ENCODE assay signal across 8 cellular contexts in the genomic region with DNA sequence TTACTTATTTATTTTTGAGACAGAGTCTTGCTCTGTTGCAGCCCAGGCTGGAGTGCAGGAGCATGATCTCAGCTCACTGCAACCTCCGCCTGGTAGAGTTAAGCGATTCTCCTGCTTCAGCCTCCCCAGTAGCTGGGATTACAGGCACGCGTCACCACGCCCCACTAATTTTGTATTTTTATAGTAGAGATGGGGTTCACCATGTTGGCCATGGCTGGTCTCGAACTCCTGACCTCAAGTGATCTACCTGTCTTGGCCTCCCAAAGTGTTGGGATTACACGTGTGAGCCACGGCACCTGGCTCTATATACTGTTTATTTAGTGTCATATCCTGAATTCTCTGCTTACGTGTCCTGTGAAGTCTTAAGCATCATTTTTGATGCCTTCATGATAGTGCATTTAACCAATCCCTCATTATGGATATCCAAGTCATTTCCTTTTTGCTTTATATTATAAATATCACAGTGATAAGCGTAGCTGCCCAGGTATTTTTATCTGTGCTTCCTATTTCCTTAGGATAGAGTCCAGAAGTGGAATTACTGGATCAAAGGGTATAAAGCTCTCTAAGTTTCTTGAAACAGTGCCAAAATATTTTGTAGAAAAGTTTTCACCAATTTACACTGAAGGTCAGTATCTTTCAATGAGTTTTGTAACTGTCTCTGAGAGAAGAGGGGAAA. TPM values are rescaled to one million over a fixed set of nuclear protein-coding genes. Genes with fewer than 3 reads are reported as not detected.
DNase-seq lines count a peak whose midpoint lies in the region; ATAC-seq and TF ChIP-seq lines count a peak whose summit lies in the region.

No MANE protein-coding gene starts in this region.

- H3K4me2 ChIP-seq in fibroblast of lung (ENCODE audit: extremely low read depth, insufficient read depth, low read length): no peak overlapping the region

- no peaks in the 10 kb centered on the region for H3K27me3 ChIP-seq in fibroblast of lung (ENCODE audit: control insufficient read depth, insufficient read depth, low read length)
- H3K27me3 ChIP-seq in psoas muscle (ENCODE audit: insufficient read depth in 3 of 3, low read length in 2 of 3): no peaks in the 10 kb centered on the region

- TF ChIP-seq CTCF in VCaP (conservative IDR thresholded peaks at IDR 0.05): no peak
- TF ChIP-seq CTCF in fibroblast of lung (conservative IDR thresholded peaks at IDR 0.05 in 1 of 2, IDR thresholded peaks at IDR 0.05 in 1 of 2; ENCODE audit: low read depth in 1 of 2, low read length in 2 of 2): no peak
- TF ChIP-seq CTCF in psoas muscle (IDR thresholded peaks at IDR 0.05): no peak

- H4K20me1 ChIP-seq in fibroblast of lung (ENCODE audit: control insufficient read depth, extremely low read depth, insufficient read depth, low read length): no peaks in the 10 kb centered on the region

- 76 to 79% (median 78%) methylated on average over 10 of the region's 10 CpGs for WGBS in psoas muscle, 3 donors

- intact Hi-C loops in psoas muscle (cut with DNase I): no loop called here

- H3K36me3 ChIP-seq in fibroblast of lung (ENCODE audit: control insufficient read depth, insufficient read depth, low read length) (peaks cover 4% of the 10 kb centered on the region), psoas muscle (ENCODE audit: insufficient read depth in 1 of 2, low read depth in 1 of 2) (peaks cover 0 to 10% of the 10 kb centered on the region in 2 donors)

- H3K9ac ChIP-seq in fibroblast of lung (ENCODE audit: insufficient read depth, low read length): no peak overlapping the region

- H3K4me1 ChIP-seq in fibroblast of lung (ENCODE audit: control insufficient read depth, extremely low read depth, insufficient read depth, low read length): peaks cover 9% of the 10 kb centered on the region
- H3K4me1 ChIP-seq in psoas muscle: peaks cover 42% of the 10 kb centered on the region

- H3K9me3 ChIP-seq in fibroblast of lung (ENCODE audit: control insufficient read depth, insufficient read depth, low read depth, low read length) (no peaks in the 10 kb centered on the region), psoas muscle (no peaks in the 10 kb centered on the region)

- no peak for ATAC-seq in psoas muscle

- no peak for DNase-seq in fibroblast of lung (ENCODE audit: low read depth in 2 of 2)
- no peak for DNase-seq in psoas muscle
- DNase-seq in cerebellar nuclear complex (lab: John Stamatoyannopoulos, UW): no peak
- no peak for DNase-seq in putamen (ENCODE audit: low spot score)
- DNase-seq in iPS-NIHi11 (ENCODE audit: low spot score): no peak
- DNase-seq in NCI-H446 (lab: John Stamatoyannopoulos, UW): no peak

- H3K4me3 ChIP-seq in GM08714 (ENCODE audit: low read length) (peak overlapping the region; percentile 41; the same call in 1 of the 2 replicates), fibroblast of lung (replicated peaks in 1 of 4; ENCODE audit: control extremely low read depth in 1 of 4, insufficient read depth in 1 of 4, low read depth in 3 of 4, low read length in 4 of 4) (peak overlapping the region in 2 of 4 experiments; percentile 65 to 83), psoas muscle (peak overlapping the region; percentile 90)

- no peak overlapping the region for H2AFZ ChIP-seq in fibroblast of lung (ENCODE audit: low read length)

- H3K79me2 ChIP-seq in fibroblast of lung (ENCODE audit: control insufficient read depth, insufficient read depth, low read length): no peaks in the 10 kb centered on the region

- H3K27ac ChIP-seq in VCaP (peak overlapping the region; percentile 87), fibroblast of lung (ENCODE audit: insufficient read depth, low read length) (peak overlapping the region; percentile 85), psoas muscle (peak overlapping the region; percentile 92)

RNA-seq across cellular contexts. Expression of a gene that starts 0.9 kb away (rescaled TPM):
- total RNA-seq in fibroblast of lung: 10.3 and 23.5 TPM in 2 replicates
- polyA plus RNA-seq in fibroblast of lung: 24.3 and 27.2 TPM in 2 replicates
- polyA plus RNA-seq in fibroblast of lung (2012): 32.9 and 42.1 TPM in 2 replicates
- 219 and 284 TPM in 2 replicates for polyA minus RNA-seq in fibroblast of lung (ENCODE audit: low replicate concordance)
- total RNA-seq in psoas muscle: 10 to 100 TPM; 12.6 to 22.8 (median 19.9) TPM
- polyA plus RNA-seq in psoas muscle: 10 to 100 TPM in 1 of 3 donors, 1 to 10 TPM in 2; 7.1 to 10.5 (median 7.3) TPM

RNA-seq across cellular contexts. Expression of a gene that starts 21.5 kb away (rescaled TPM):
- 608 and 824 TPM in 2 replicates for total RNA-seq in fibroblast of lung
- polyA plus RNA-seq in fibroblast of lung: 1,148 and 4,435 TPM in 2 replicates
- polyA plus RNA-seq in fibroblast of lung (2012): 941 and 3,722 TPM in 2 replicates
- polyA minus RNA-seq in fibroblast of lung (ENCODE audit: low replicate concordance): 269 and 1,364 TPM in 2 replicates
- 10 to 100 TPM; 36.2 to 73.0 (median 51.7) TPM for total RNA-seq in psoas muscle
- 100 to 1,000 TPM in 2 of 3 donors, 10 to 100 TPM in 1; 86.5 to 140 (median 117) TPM for polyA plus RNA-seq in psoas muscle

RNA-seq across cellular contexts. Expression of a gene that starts 33.6 kb away (rescaled TPM):
- total RNA-seq in fibroblast of lung (110 and 112 TPM in 2 replicates), psoas muscle (10 to 100 TPM; 30.8 to 46.3 (median 35.7) TPM)
- polyA plus RNA-seq in fibroblast of lung (56.2 and 70.8 TPM in 2 replicates), psoas muscle (10 to 100 TPM; 13.0 to 25.4 (median 17.4) TPM)
- polyA plus RNA-seq in fibroblast of lung (2012): 48.6 and 52.1 TPM in 2 replicates
- 118 and 133 TPM in 2 replicates for polyA minus RNA-seq in fibroblast of lung (ENCODE audit: low replicate concordance)

RNA-seq across cellular contexts. Expression of a gene that starts 54.2 kb away (rescaled TPM):
- 26.5 and 38.3 TPM in 2 replicates for total RNA-seq in fibroblast of lung
- 26.8 and 28.2 TPM in 2 replicates for polyA plus RNA-seq in fibroblast of lung
- 33.6 and 41.3 TPM in 2 replicates for polyA plus RNA-seq in fibroblast of lung (2012)
- polyA minus RNA-seq in fibroblast of lung (ENCODE audit: low replicate concordance): 70.5 and 77.2 TPM in 2 replicates
- 10 to 100 TPM; 15.8 to 23.6 (median 20.8) TPM for total RNA-seq in psoas muscle
- 10 to 100 TPM in 2 of 3 donors, 1 to 10 TPM in 1; 9.9 to 17.5 (median 13.4) TPM for polyA plus RNA-seq in psoas muscle

RNA-seq across cellular contexts. Expression of a gene that starts 54.8 kb away (rescaled TPM):
- total RNA-seq in fibroblast of lung (11.3 and 13.4 TPM in 2 replicates), psoas muscle (10 to 100 TPM; 31.0 to 39.4 (median 34.7) TPM)
- polyA plus RNA-seq in fibroblast of lung (12.1 and 12.9 TPM in 2 replicates), psoas muscle (10 to 100 TPM; 12.4 to 19.7 (median 16.8) TPM)
- 10.2 and 10.3 TPM in 2 replicates for polyA plus RNA-seq in fibroblast of lung (2012)
- polyA minus RNA-seq in fibroblast of lung (ENCODE audit: low replicate concordance): 56.7 and 83.1 TPM in 2 replicates
